ENCODE assay signal across 8 cellular contexts in the genomic region with DNA sequence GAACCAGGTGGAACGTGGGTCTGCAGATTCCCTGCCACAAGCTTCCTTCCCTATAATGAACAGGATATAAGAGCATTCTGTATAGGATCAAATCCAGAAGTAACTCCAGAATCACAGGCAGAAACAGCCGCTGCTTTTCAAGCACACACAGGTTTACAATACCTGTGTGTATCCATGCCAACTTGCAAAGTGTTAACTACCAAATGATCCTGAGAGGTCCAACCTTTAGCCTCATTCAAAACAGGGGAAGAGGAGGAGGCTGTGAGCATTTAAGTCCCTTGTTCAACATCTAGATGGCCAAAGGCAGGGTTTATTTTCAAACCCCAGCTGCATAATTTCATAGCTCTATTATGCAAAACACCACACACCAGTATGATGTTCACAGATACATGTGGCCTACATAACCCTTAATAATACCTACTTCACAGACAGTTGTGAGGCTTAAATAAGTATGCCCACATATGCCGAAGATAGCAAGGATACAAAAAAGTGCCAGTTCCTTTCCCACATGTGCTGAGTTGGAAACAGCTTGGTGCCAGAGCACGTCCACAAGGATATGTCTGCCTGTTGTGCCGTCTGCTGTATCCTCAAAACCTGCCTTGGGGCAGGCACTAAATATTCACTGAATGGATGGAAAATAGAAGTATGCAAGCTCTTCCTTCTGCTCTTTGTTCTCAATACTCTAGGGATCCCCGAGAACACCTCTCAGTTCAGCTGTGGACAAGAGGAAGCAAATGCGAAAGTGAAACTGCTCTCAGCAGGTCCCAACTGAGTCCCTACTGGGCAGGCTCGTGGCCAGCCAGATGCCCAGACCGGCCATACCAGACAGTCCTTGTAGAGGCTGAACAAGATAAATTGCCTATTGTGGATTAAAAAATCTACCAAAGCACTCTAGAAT.
DNase-seq lines count a peak whose midpoint lies in the region; ATAC-seq, FAIRE-seq and TF ChIP-seq lines count a peak whose summit lies in the region.

No MANE protein-coding gene starts in this region.

- H3K4me3 ChIP-seq in cardiac fibroblast (replicated peaks in 1 of 2; ENCODE audit: low read depth in 2 of 2, low read length in 2 of 2) = peak overlapping the region; percentile 16 to 56
- H3K4me3 ChIP-seq in keratinocyte (ENCODE audit: control insufficient read depth in 2 of 3, extremely low read depth in 1 of 3, insufficient read depth in 2 of 3, low read depth in 1 of 3, low read length in 3 of 3) = peak overlapping the region; percentile 37 to 77 (median 57)
- peak overlapping the region; percentile 2 to 69 (median 28) for H3K4me3 ChIP-seq in spleen

- H3K9me3 ChIP-seq in keratinocyte (ENCODE audit: control insufficient read depth, low read depth, low read length) (no peaks in the 10 kb centered on the region), spleen (peaks cover 0 to 7% (median 0%) of the 10 kb centered on the region in 8 donors)

- no peak for TF ChIP-seq POLR2A in spleen (IDR thresholded peaks at IDR 0.05)

- DNase-seq in stimulated activated CD8-positive, alpha-beta memory T cell treated with anti-CD3 and anti-CD28 coated beads, Interleukin-12 subunit alpha, Interleukin-12 subunit beta, amount 100 ng/mL, for 4 hours (ENCODE audit: low read depth) = peak; percentile 1
- no peak for DNase-seq in stimulated activated CD8-positive, alpha-beta memory T cell treated with anti-CD3 and anti-CD28 coated beads, Interleukin-4, amount 100 ng/mL, for 48 hours
- peak; percentile 48 for DNase-seq in NCI-H774 (lab: John Stamatoyannopoulos, UW)
- peak; percentile 67 to 84 for DNase-seq in cardiac fibroblast (ENCODE audit: low read depth in 2 of 2)
- no peak for DNase-seq in keratinocyte (ENCODE audit: low read depth, low spot score)
- DNase-seq in spleen = peak; percentile 84
- no peak for DNase-seq in activated CD8-positive, alpha-beta memory T cell treated with anti-CD3 and anti-CD28 coated beads, Interleukin-2, amount 50 U/mL, for 4 hours

- peak overlapping the region; percentile 27 for H3K27ac ChIP-seq in keratinocyte (ENCODE audit: control insufficient read depth, insufficient read depth, low read length)
- H3K27ac ChIP-seq in spleen = peak overlapping the region in 7 of 8 donors; percentile 19 to 80 (median 72)

- no peaks in the 10 kb centered on the region for H3K79me2 ChIP-seq in keratinocyte (ENCODE audit: control insufficient read depth, insufficient read depth, low read length)

- no peaks in the 10 kb centered on the region for H4K20me1 ChIP-seq in keratinocyte (ENCODE audit: control insufficient read depth, extremely low read depth, insufficient read depth, low read length)

- peak; percentile 75 for FAIRE-seq in keratinocyte (lab: Jason Lieb, UNC)

- H3K27me3 ChIP-seq in keratinocyte (ENCODE audit: control insufficient read depth, extremely low read depth, insufficient read depth, low read length) (no peaks in the 10 kb centered on the region), spleen (replicated peaks in 1 of 7) (no peaks in the 10 kb centered on the region)

- H3K36me3 ChIP-seq in keratinocyte (ENCODE audit: control insufficient read depth in 2 of 2, extremely low read depth in 1 of 2, insufficient read depth in 2 of 2, low read length in 2 of 2) = no peaks in the 10 kb centered on the region
- no peaks in the 10 kb centered on the region for H3K36me3 ChIP-seq in spleen

- WGBS in spleen, 5 donors = 24 to 37% (median 26%) methylated on average over 9 of the region's 9 CpGs

- intact Hi-C loops in spleen (cut with DNase I; ENCODE audit: low total_unique reads) = no loop called here

- peak; percentile 69 for ATAC-seq in HG02884 (IDR thresholded peaks at IDR 0.05; ENCODE audit: unreplicated experiment)

- H3K9ac ChIP-seq in keratinocyte (ENCODE audit: control insufficient read depth, extremely low read depth, insufficient read depth, low read length) = peak overlapping the region; percentile 76

- no peaks in the 10 kb centered on the region for H3K9me1 ChIP-seq in keratinocyte (ENCODE audit: control insufficient read depth, extremely low read depth, insufficient read depth, low read length)

- H3K4me1 ChIP-seq in keratinocyte (ENCODE audit: control insufficient read depth, extremely low read depth, insufficient read depth, low read length) (peaks cover 17% of the 10 kb centered on the region), spleen (peaks cover 0 to 34% (median 15%) of the 10 kb centered on the region in 6 donors)

- H3K4me2 ChIP-seq in keratinocyte (ENCODE audit: control insufficient read depth, extremely low read depth, insufficient read depth, low read depth, low read length) = peak overlapping the region; percentile 97

- peak overlapping the region; percentile 86 for H2AFZ ChIP-seq in keratinocyte (ENCODE audit: control insufficient read depth, low read length)

- dilution Hi-C loops in keratinocyte (cut with MboI; ENCODE audit: extremely low pct_ligation_motif_present, low sequenced_read_pairs) = no loop called here

- TF ChIP-seq CTCF in cardiac fibroblast (IDR thresholded peaks at IDR 0.05; ENCODE audit: low read depth, low read length) = no peak
- no peak for TF ChIP-seq CTCF in keratinocyte (optimal IDR thresholded peaks at IDR 0.05 in 1 of 3, IDR thresholded peaks at IDR 0.05 in 1 of 3, conservative IDR thresholded peaks at IDR 0.05 in 1 of 3; ENCODE audit: extremely low read depth in 1 of 3, insufficient read depth in 2 of 3, low read length in 3 of 3)
- no peak for TF ChIP-seq CTCF in spleen (IDR thresholded peaks at IDR 0.05 in 8 of 11, conservative IDR thresholded peaks at IDR 0.05 in 3 of 11)

Comparison
In these comparisons a context has a peak if more than half of its experiments do, and no peak if none do; other contexts are left out.
1. DNase-seq: peak in stimulated activated CD8-positive, alpha-beta memory T cell treated with anti-CD3 and anti-CD28 coated beads, Interleukin-12 subunit alpha, Interleukin-12 subunit beta, amount 100 ng/mL, for 4 hours (single experiment), NCI-H774 (single experiment), cardiac fibroblast (2 of 2) and spleen (single experiment); none in stimulated activated CD8-positive, alpha-beta memory T cell treated with anti-CD3 and anti-CD28 coated beads, Interleukin-4, amount 100 ng/mL, for 48 hours (single experiment), keratinocyte (single experiment) and activated CD8-positive, alpha-beta memory T cell treated with anti-CD3 and anti-CD28 coated beads, Interleukin-2, amount 50 U/mL, for 4 hours (single experiment).
2. Peak in every context shown above with its lines, with median percentiles within 50 percentile points of each other: H3K4me3 ChIP-seq.